ENCODE assay signal across 2 cellular contexts in the genomic region with DNA sequence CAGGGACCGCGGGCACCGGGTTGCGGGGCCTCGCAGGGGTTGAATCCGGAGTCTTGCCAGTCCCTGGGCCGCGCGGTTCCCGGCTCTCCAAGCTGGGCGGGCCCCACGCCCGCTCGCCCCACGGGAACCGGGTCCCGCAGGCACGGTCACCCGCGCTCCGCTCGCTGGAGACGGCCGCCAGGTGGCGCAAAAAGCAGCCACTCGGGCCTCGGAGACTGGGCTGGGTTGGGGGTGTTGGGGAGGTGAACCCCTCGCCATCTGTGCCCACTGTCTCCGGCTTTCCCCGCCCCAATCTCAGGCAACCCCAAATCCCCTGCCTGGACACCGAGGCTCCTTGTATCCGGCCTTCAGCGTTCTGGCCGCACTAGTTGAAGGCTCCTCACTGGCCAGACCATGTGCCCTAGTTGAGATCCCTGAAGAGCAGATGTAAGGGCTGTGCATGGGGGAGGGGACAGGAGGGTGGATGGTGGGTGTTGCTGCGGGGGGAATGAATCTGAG.
TF ChIP-seq lines count a peak whose summit lies in the region.

No MANE protein-coding gene starts in this region.

TF ChIP-seq in IMR-90, 13 proteins besides CTCF, POLR2A, EP300 and RAD21:
- TF ChIP-seq MAFK (IDR thresholded peaks at IDR 0.05; ENCODE audit: low read depth, low read length) (no peak), SMC3 (IDR thresholded peaks at IDR 0.05; ENCODE audit: low read depth, low read length) (peak; percentile 67)

TF ChIP-seq in endothelial cell of umbilical vein, 7 proteins besides CTCF, POLR2A, EP300 and RAD21:
- TF ChIP-seq MYC (IDR thresholded peaks at IDR 0.05; ENCODE audit: low read depth, low read length) = no peak
- TF ChIP-seq, protein P1, sequence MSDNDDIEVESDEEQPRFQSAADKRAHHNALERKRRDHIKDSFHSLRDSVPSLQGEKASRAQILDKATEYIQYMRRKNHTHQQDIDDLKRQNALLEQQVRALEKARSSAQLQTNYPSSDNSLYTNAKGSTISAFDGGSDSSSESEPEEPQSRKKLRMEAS (IDR thresholded peaks at IDR 0.05; ENCODE audit: insufficient read depth, insufficient read length) = no peak
- TF ChIP-seq POLR2AphosphoS5 (IDR thresholded peaks at IDR 0.05; ENCODE audit: insufficient read depth, low read depth, low read length) = no peak
- TF ChIP-seq EZH2 (IDR thresholded peaks at IDR 0.05; ENCODE audit: borderline replicate concordance, low read depth, low read length, severe bottlenecking) = no peak
- TF ChIP-seq JUN (IDR thresholded peaks at IDR 0.05; ENCODE audit: borderline replicate concordance, insufficient read depth, insufficient read length, low read depth) = no peak
- no peak for TF ChIP-seq FOS (IDR thresholded peaks at IDR 0.05; ENCODE audit: borderline replicate concordance, insufficient read depth, low read length)
- no peak for TF ChIP-seq GATA2 (IDR thresholded peaks at IDR 0.05; ENCODE audit: insufficient read depth, insufficient read length, low read depth, low read length)
TF ChIP-seq in endothelial cell of umbilical vein: peak in this region for 0.
